ENCODE assay signal across 1 cellular context in the genomic region with DNA sequence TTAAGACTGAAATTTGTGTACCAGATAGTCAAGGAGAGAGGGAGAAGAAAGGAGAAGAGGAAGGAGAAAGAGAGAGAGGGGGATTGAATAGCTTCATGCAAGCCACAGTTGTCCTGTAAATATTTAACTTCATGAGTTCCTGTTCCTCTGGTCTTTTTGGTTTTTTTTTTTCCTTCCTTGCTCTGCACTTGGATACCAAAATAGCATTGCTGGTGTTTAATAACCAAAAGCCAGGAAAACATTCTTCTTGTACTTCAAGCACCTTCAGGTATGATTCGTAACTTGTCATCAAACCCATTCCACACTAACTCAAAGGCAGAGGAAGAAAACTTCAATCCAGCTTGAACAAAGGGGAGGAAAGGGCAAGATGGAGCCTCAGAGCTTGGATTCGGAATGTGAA.
TF ChIP-seq lines count a peak whose summit lies in the region.

No MANE protein-coding gene starts in this region.

TF ChIP-seq in GM23338, 12 proteins besides CTCF, POLR2A, EP300 and RAD21 (continued from another document):
- TF ChIP-seq EZH2 (IDR thresholded peaks at IDR 0.05; ENCODE audit: low read depth, unreplicated experiment) (no peak), ZNF114 (CRISPR knock-in tag; IDR thresholded peaks at IDR 0.05) (no peak)
